In the genomic region with DNA sequence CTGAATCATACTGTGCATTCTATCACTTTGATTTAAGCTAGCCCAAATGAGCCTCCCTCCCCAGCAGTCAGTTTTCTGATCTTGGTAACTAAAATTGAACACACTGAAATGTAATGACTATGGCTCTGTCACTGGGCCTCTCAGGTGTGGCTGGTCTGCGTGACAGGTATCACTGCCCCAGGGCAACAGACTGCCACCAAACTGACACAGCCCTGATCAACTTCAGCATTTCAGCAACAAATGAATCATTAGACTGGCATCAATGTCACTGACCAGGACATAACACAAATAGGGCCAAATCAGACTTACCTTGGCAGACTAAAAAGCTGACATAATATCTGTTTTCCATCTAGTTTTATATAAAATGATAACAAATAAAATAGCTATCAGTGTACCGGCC, we compare ENCODE assay signal across 25 cellular contexts.
"Had no signal": no experiment of that assay in that cellular context is flagged by ENCODE, and none has a peak within 500 bp of the region (broad histone marks: within the 10 kb centered on the region; RNA-seq: fewer than 3 reads in every experiment).

No MANE protein-coding gene starts in this region.

- H3K36me3 ChIP-seq: esophagus squamous epithelium, gastroesophageal sphincter, left ventricle myocardium inferior, lower lobe of right lung, pancreas, prostate gland, right lobe of liver, tibial artery, upper lobe of right lung had no signal

- H3K9me3 Mint-ChIP-seq: memory B cell; mesothelial cell of epicardium; stimulated activated effector memory CD8-positive, alpha-beta T cell treated with anti-CD3 and anti-CD28 coated beads, Interleukin-12 subunit alpha, Interleukin-12 subunit beta, amount 100 ng/mL, for 72 hours; stimulated activated naive CD8-positive, alpha-beta T cell treated with anti-CD3 and anti-CD28 coated beads, Interleukin-15, Interleukin-2, amounts not matched to agents 100 ng/mL and 50 ng/mL, for 24 hours had no signal

- H3K9me3 ChIP-seq: esophagus squamous epithelium, gastroesophageal sphincter, left ventricle myocardium inferior, lower lobe of right lung, pancreas, prostate gland, right lobe of liver, tibial artery, upper lobe of right lung had no signal

- H3K4me3 ChIP-seq: dorsolateral prefrontal cortex, esophagus squamous epithelium, gastroesophageal sphincter, left ventricle myocardium inferior, lower lobe of right lung, pancreas, prostate gland, right lobe of liver, tibial artery, upper lobe of right lung had no signal

- H3K4me1 ChIP-seq: esophagus squamous epithelium, gastroesophageal sphincter, left ventricle myocardium inferior, lower lobe of right lung, pancreas, prostate gland, right lobe of liver, tibial artery, upper lobe of right lung had no signal

- DNase-seq: cortex of kidney; dorsolateral prefrontal cortex; effector CD8-positive, alpha-beta T cell; esophagus squamous epithelium; foreskin fibroblast; glutamatergic neuron; left cardiac atrium; left ventricle myocardium inferior; lower lobe of right lung; natural killer cell; nucleus accumbens; pancreas; retina; right lobe of liver; stimulated activated CD4-positive, alpha-beta T cell treated with anti-CD3 and anti-CD28 coated beads, Interleukin-4, amount 100 ng/mL, for 1 hour; stimulated activated CD8-positive, alpha-beta memory T cell treated with anti-CD3 and anti-CD28 coated beads, Interleukin-4, amount 100 ng/mL, for 48 hours; tibial artery; upper lobe of right lung had no signal

- H3K27ac Mint-ChIP-seq: memory B cell; mesothelial cell of epicardium; natural killer cell; stimulated activated effector memory CD8-positive, alpha-beta T cell treated with anti-CD3 and anti-CD28 coated beads, Interleukin-12 subunit alpha, Interleukin-12 subunit beta, amount 100 ng/mL, for 72 hours; stimulated activated naive CD8-positive, alpha-beta T cell treated with anti-CD3 and anti-CD28 coated beads, Interleukin-15, Interleukin-2, amounts not matched to agents 100 ng/mL and 50 ng/mL, for 24 hours had no signal

- H3K36me3 Mint-ChIP-seq: memory B cell; mesothelial cell of epicardium; natural killer cell; stimulated activated effector memory CD8-positive, alpha-beta T cell treated with anti-CD3 and anti-CD28 coated beads, Interleukin-12 subunit alpha, Interleukin-12 subunit beta, amount 100 ng/mL, for 72 hours had no signal

- ATAC-seq: gastroesophageal sphincter; left cardiac atrium; lower lobe of right lung; natural killer cell; pancreas; right lobe of liver; stimulated activated effector memory CD8-positive, alpha-beta T cell treated with anti-CD3 and anti-CD28 coated beads, Interleukin-12 subunit alpha, Interleukin-12 subunit beta, amount 100 ng/mL, for 72 hours; upper lobe of right lung had no signal

- H3K27me3 ChIP-seq: dorsolateral prefrontal cortex, esophagus squamous epithelium, gastroesophageal sphincter, pancreas, right lobe of liver, tibial artery, upper lobe of right lung had no signal

- H3K4me3 Mint-ChIP-seq: memory B cell; mesothelial cell of epicardium; natural killer cell; neural crest cell; stimulated activated effector memory CD8-positive, alpha-beta T cell treated with anti-CD3 and anti-CD28 coated beads, Interleukin-12 subunit alpha, Interleukin-12 subunit beta, amount 100 ng/mL, for 72 hours; stimulated activated naive CD8-positive, alpha-beta T cell treated with anti-CD3 and anti-CD28 coated beads, Interleukin-15, Interleukin-2, amounts not matched to agents 100 ng/mL and 50 ng/mL, for 24 hours had no signal

- H3K4me1 Mint-ChIP-seq: memory B cell; natural killer cell; stimulated activated effector memory CD8-positive, alpha-beta T cell treated with anti-CD3 and anti-CD28 coated beads, Interleukin-12 subunit alpha, Interleukin-12 subunit beta, amount 100 ng/mL, for 72 hours had no signal

- FAIRE-seq: pancreas had no signal

- H3K27ac ChIP-seq: dorsolateral prefrontal cortex, gastroesophageal sphincter, left ventricle myocardium inferior, lower lobe of right lung, pancreas, prostate gland, right lobe of liver, tibial artery, upper lobe of right lung had no signal
